7 cellular contexts compared by ENCODE assay signal in the genomic region with DNA sequence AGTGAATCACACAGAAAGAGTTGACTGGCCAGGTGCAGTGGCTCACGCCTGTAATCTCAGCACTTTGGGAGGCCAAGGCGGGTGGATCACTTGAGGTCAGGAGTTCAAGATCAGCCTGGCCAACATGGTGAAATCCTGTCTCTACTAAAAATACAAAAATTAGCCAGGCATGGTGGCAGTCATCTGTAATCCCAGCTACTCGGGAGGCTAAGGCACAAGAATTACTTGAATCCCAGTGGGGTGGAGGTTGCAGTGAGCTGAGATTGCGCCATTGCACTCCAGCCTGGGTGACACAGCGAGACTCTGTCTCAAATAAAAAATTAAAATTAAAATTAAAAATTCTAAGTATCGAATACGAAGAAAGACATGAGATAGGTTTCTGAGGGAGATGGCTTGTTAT. TPM values are rescaled to one million over a fixed set of nuclear protein-coding genes. Genes with fewer than 3 reads are reported as not detected.
DNase-seq lines count a peak whose midpoint lies in the region; ATAC-seq, FAIRE-seq and TF ChIP-seq lines count a peak whose summit lies in the region.
"Not testable (repeated sequence)": the region's sequence is repeated elsewhere in the genome, so short reads cannot be mapped to it uniquely, and the experiment has no call there.

No MANE protein-coding gene starts in this region.

- not testable (repeated sequence) for H3K4me3 ChIP-seq in A549; CD4-positive, CD25-positive, alpha-beta regulatory T cell (ENCODE audit: low read depth, low read length); GM23338; NB4 (ENCODE audit: low read depth, low read length); right lobe of liver
- peak overlapping the region; percentile 47 for H3K4me3 ChIP-seq in endodermal cell (ENCODE audit: low read length)

- not testable (repeated sequence) for H3K9me2 ChIP-seq in GM23338 (ENCODE audit: insufficient read depth)

- not testable (repeated sequence) for H3K27me3 ChIP-seq in CD4-positive, CD25-positive, alpha-beta regulatory T cell (ENCODE audit: control insufficient read depth, insufficient read depth, low read length); GM23338 (ENCODE audit: insufficient read depth); endodermal cell (ENCODE audit: control insufficient read depth, insufficient read depth, low read length, poor library complexity, severe bottlenecking); right lobe of liver

- H3K36me3 ChIP-seq in CD4-positive, CD25-positive, alpha-beta regulatory T cell (ENCODE audit: control insufficient read depth, insufficient read depth, low read length); GM23338 (ENCODE audit: insufficient read depth); endodermal cell (ENCODE audit: control insufficient read depth, insufficient read depth, low read length); right lobe of liver: not testable (repeated sequence)

- H3K4me3 Mint-ChIP-seq in CD4-positive, CD25-positive, alpha-beta regulatory T cell: peak overlapping the region in 3 of 4 donors; percentile 61 to 82 (median 71)
- H3K4me3 Mint-ChIP-seq in GM23338, T-helper 17 cell, endodermal cell: not testable (repeated sequence)

- 57% methylated on average over 7 of the region's 7 CpGs for WGBS in A549 (ENCODE audit: missing lambda C conversion rate)
- 91 to 95% methylated on average over 5 to 7 of the region's 7 CpGs for WGBS in endodermal cell (ENCODE audit: insufficient coverage in 1 of 2, insufficient read length in 1 of 2), 2 experiments
- 58% methylated on average over 7 of the region's 7 CpGs for WGBS in right lobe of liver (ENCODE audit: insufficient coverage, low coverage, low lambda C conversion rate, missing lambda C conversion rate)

- POLR2A ChIA-PET in A549 (lab: Yijun Ruan, JAX): not testable (repeated sequence)

- intact Hi-C loops in right lobe of liver (cut with DNase I): not testable (repeated sequence)

- H3K27ac Mint-ChIP-seq in CD4-positive, CD25-positive, alpha-beta regulatory T cell: peak overlapping the region in 2 of 3 donors; percentile 80 to 91
- not testable (repeated sequence) for H3K27ac Mint-ChIP-seq in GM23338
- peak overlapping the region; percentile 14 for H3K27ac Mint-ChIP-seq in T-helper 17 cell
- H3K27ac Mint-ChIP-seq in endodermal cell: peak overlapping the region; percentile 57

- not testable (repeated sequence) for H3K9me3 Mint-ChIP-seq in CD4-positive, CD25-positive, alpha-beta regulatory T cell; GM23338; endodermal cell

- H2AFZ ChIP-seq in GM23338: not testable (repeated sequence)

- CTCF ChIA-PET in A549 (lab: Yijun Ruan, JAX): not testable (repeated sequence)

- ATAC-seq in A549 (peak in 1 of 2 experiments; percentile 56; a peak in 3 of 6 replicates), right lobe of liver (peak in 3 of 4 donors; percentile 10 to 17 (median 13))
- ATAC-seq in CD4-positive, CD25-positive, alpha-beta regulatory T cell (ENCODE audit: low read depth in 2 of 2); GM23338; T-helper 17 cell: not testable (repeated sequence)

- H3K27ac ChIP-seq in A549 (peak overlapping the region; percentile 72 to 82; a peak in 5 of 6 replicates), GM23338 (ENCODE audit: low read depth) (0 out of 2 replicates have a peak overlapping the region, but pooled peaks have one; percentile 3), right lobe of liver (peak overlapping the region in 1 of 3 donors; percentile 31)
- peak overlapping the region; percentile 55 for H3K27ac ChIP-seq in CD4-positive, CD25-positive, alpha-beta regulatory T cell (ENCODE audit: insufficient read depth, low read length, poor library complexity, severe bottlenecking)
- H3K27ac ChIP-seq in endodermal cell (ENCODE audit: low read depth, low read length): not testable (repeated sequence)

- FAIRE-seq in A549 (lab: Jason Lieb, UNC): not testable (repeated sequence)

- H4K20me1 ChIP-seq in GM23338 (replicated peaks; ENCODE audit: insufficient read depth): peaks cover 23% of the 10 kb centered on the region

- H3K4me1 ChIP-seq in A549 (peaks cover 37% of the 10 kb centered on the region), GM23338 (ENCODE audit: insufficient read depth) (peaks cover 18% of the 10 kb centered on the region), right lobe of liver (peaks cover 0 to 42% (median 17%) of the 10 kb centered on the region in 4 donors)
- H3K4me1 ChIP-seq in CD4-positive, CD25-positive, alpha-beta regulatory T cell (ENCODE audit: control insufficient read depth, insufficient read depth, low read length, poor library complexity, severe bottlenecking): peaks cover 16% of the 10 kb centered on the region
- not testable (repeated sequence) for H3K4me1 ChIP-seq in endodermal cell (ENCODE audit: control insufficient read depth, insufficient read depth, low read length)

- not testable (repeated sequence) for H3K9ac ChIP-seq in endodermal cell (ENCODE audit: extremely low read depth, low read length, poor library complexity, severe bottlenecking)

- DNase-seq in A549 (ENCODE audit: low read depth in 1 of 2, low spot score in 1 of 2) (peak in 1 of 2 experiments; percentile 18), NB4 (ENCODE audit: low read depth) (peak; percentile 14)
- not testable (repeated sequence) for DNase-seq in CD4-positive, CD25-positive, alpha-beta regulatory T cell; GM23338 (ENCODE audit: low spot score); T-helper 17 cell; endodermal cell; right lobe of liver

- peak overlapping the region; percentile 62 for H3K4me2 ChIP-seq in A549
- H3K4me2 ChIP-seq in GM23338: not testable (repeated sequence)

- not testable (repeated sequence) for H3K9me3 ChIP-seq in A549; CD4-positive, CD25-positive, alpha-beta regulatory T cell (ENCODE audit: control insufficient read depth in 2 of 2, low read length in 2 of 2); T-helper 17 cell (ENCODE audit: control insufficient read depth, low read length, poor library complexity, severe bottlenecking); endodermal cell (ENCODE audit: control insufficient read depth, low read length); right lobe of liver

- H3F3A ChIP-seq in GM23338 (replicated peaks; ENCODE audit: low read depth): not testable (repeated sequence)

- H3K36me3 Mint-ChIP-seq in CD4-positive, CD25-positive, alpha-beta regulatory T cell: peaks cover 11% of the 10 kb centered on the region
- H3K36me3 Mint-ChIP-seq in GM23338 (ENCODE audit: low read depth); T-helper 17 cell (ENCODE audit: low read depth); endodermal cell (ENCODE audit: low read depth): not testable (repeated sequence)

- H3K27me3 Mint-ChIP-seq in CD4-positive, CD25-positive, alpha-beta regulatory T cell; GM23338 (ENCODE audit: insufficient read depth, low read depth, poor library complexity); T-helper 17 cell; endodermal cell (ENCODE audit: insufficient read depth): not testable (repeated sequence)

- not testable (repeated sequence) for TF ChIP-seq CTCF in A549 (IDR thresholded peaks at IDR 0.05); GM23338 (conservative IDR thresholded peaks at IDR 0.05; ENCODE audit: low read depth in 2 of 2); NB4 (IDR thresholded peaks at IDR 0.05; ENCODE audit: low read depth, low read length); endodermal cell (conservative IDR thresholded peaks at IDR 0.05); right lobe of liver (IDR thresholded peaks at IDR 0.05)

- peaks cover 100% of the 10 kb centered on the region for H3K79me2 ChIP-seq in GM23338 (replicated peaks; ENCODE audit: insufficient read depth)

- not testable (repeated sequence) for TF ChIP-seq RAD21 in A549 (conservative IDR thresholded peaks at IDR 0.05 in 1 of 2, IDR thresholded peaks at IDR 0.05 in 1 of 2)

- TF ChIP-seq EP300 in A549 (IDR thresholded peaks at IDR 0.05): not testable (repeated sequence)

- not testable (repeated sequence) for TF ChIP-seq POLR2A in A549 (IDR thresholded peaks at IDR 0.05; ENCODE audit: low read length); NB4 (IDR thresholded peaks at IDR 0.05; ENCODE audit: extremely low read depth, insufficient read length); right lobe of liver (IDR thresholded peaks at IDR 0.05)

- H3K4me1 Mint-ChIP-seq in CD4-positive, CD25-positive, alpha-beta regulatory T cell: peaks cover 44 to 75% (median 54%) of the 10 kb centered on the region in 4 donors
- H3K4me1 Mint-ChIP-seq in GM23338 (peaks cover 24% of the 10 kb centered on the region), T-helper 17 cell (peaks cover 30% of the 10 kb centered on the region), endodermal cell (peaks cover 42% of the 10 kb centered on the region)

RNA-seq across cellular contexts. Expression of gene SETD2, which starts 23.4 kb away (rescaled TPM):
- polyA plus RNA-seq in A549 (2011; rRNA removed) (24.8 and 26.1 TPM in 2 replicates), A549 (2017; fragmentation: RNase III; extraction: RNeasy Plus Mini Kit Qiagen cat#74134 plus additional on column Dnase treatment) (16.8 to 18.1 TPM (median 17.0 TPM) in 3 replicates), GM23338 (2016; fragmentation: Nextera tagmentation; extraction: Ambion mirVana) (14.0 and 16.7 TPM in 2 replicates)
- 6.9 and 8.1 TPM in 2 replicates for polyA plus RNA-seq in A549 (2012; cell fraction: cytosol; rRNA removed)
- polyA plus RNA-seq in A549 (2012; cell fraction: nucleus; rRNA removed): 8.4 and 11.7 TPM in 2 replicates
- polyA minus RNA-seq in A549 (2011; rRNA and poly(A)+ RNA removed): 32.4 and 36.9 TPM in 2 replicates
- total RNA-seq in CD4-positive, CD25-positive, alpha-beta regulatory T cell: 93.7 TPM
- 10 to 100 TPM; 10.4 to 12.3 (median 11.1) TPM for polyA plus RNA-seq in CD4-positive, CD25-positive, alpha-beta regulatory T cell
- 37.6 and 45.2 TPM in 2 replicates for total RNA-seq in GM23338 (2014; rRNA removed; shearing (Covaris generic))
- total RNA-seq in T-helper 17 cell (10 to 100 TPM; 76.1 to 86.9 TPM), endodermal cell (10 to 100 TPM; 59.0 to 61.5 TPM), right lobe of liver (10 to 100 TPM; 20.3 to 27.0 (median 21.9) TPM)
- polyA plus RNA-seq in endodermal cell (2013, experiment 1 of 2): 38.5 TPM
- polyA plus RNA-seq in endodermal cell (2013, experiment 2 of 2): 40.7 TPM
